ENCODE assay signal across 22 cellular contexts in genomic region chr13:84571264-84571663, GRCh38.
DNase-seq lines count a peak whose midpoint lies in the region; ATAC-seq and TF ChIP-seq lines count a peak whose summit lies in the region.
"Had no signal": no experiment of that assay in that cellular context is flagged by ENCODE, and none has a peak within 500 bp of the region (broad histone marks: within the 10 kb centered on the region; RNA-seq: fewer than 3 reads in every experiment).

No MANE protein-coding gene starts in this region.

- TF ChIP-seq CTCF in WTC11 (IDR thresholded peaks at IDR 0.05) (no peak), nephron progenitor cell (IDR thresholded peaks at IDR 0.05) (peak; percentile 9)

- H3K4me1 Mint-ChIP-seq in WTC11: no peaks in the 10 kb centered on the region
- H3K4me1 Mint-ChIP-seq in nephron progenitor cell: no peaks in the 10 kb centered on the region
- H3K4me1 Mint-ChIP-seq: activated B cell treated with CpG ODN at 0.5 μM for 24 hours; CD8-positive, alpha-beta memory T cell; memory B cell; naive B cell had no signal

- ATAC-seq in WTC11: peak; percentile 75
- no peak for ATAC-seq in HG03159 (IDR thresholded peaks at IDR 0.05; ENCODE audit: unreplicated experiment)

- no peaks in the 10 kb centered on the region; the same call in 1 of the 2 replicates for H3K27me3 Mint-ChIP-seq in WTC11 (ENCODE audit: low read depth)
- H3K27me3 Mint-ChIP-seq in nephron progenitor cell (ENCODE audit: low read depth, poor library complexity): no peaks in the 10 kb centered on the region
- H3K27me3 Mint-ChIP-seq: activated B cell treated with CpG ODN at 0.5 μM for 24 hours; CD8-positive, alpha-beta memory T cell; memory B cell; naive B cell had no signal

- H3K27ac Mint-ChIP-seq in WTC11 (no peak overlapping the region), nephron progenitor cell (no peak overlapping the region)
- H3K27ac Mint-ChIP-seq: activated B cell treated with CpG ODN at 0.5 μM for 24 hours; CD8-positive, alpha-beta memory T cell; memory B cell; naive B cell had no signal

- peak; percentile 2 for DNase-seq in H4 (ENCODE audit: low spot score)
- DNase-seq in NAMALWA (ENCODE audit: low spot score): peak; percentile 10
- no peak for DNase-seq in WTC11 (ENCODE audit: low spot score)
- no peak for DNase-seq in nephron progenitor cell
- DNase-seq in SW480 (ENCODE audit: low spot score): no peak
- DNase-seq in D341Med (ENCODE audit: low spot score): no peak
- DNase-seq: activated B cell treated with CpG ODN at 0.5 μM for 24 hours; activated CD4-positive, alpha-beta T cell treated with anti-CD3 and anti-CD28 coated beads, Interleukin-2, amount 50 U/mL, for 48 hours; activated T-cell treated with anti-CD3 and anti-CD28 coated beads for 4 hours; CD8-positive, alpha-beta memory T cell; colonic mucosa; DMS53; naive B cell; NCI-H146; NCI-H524; ovary; spleen; stimulated activated CD4-positive, alpha-beta T cell treated with anti-CD3 and anti-CD28 coated beads, Interleukin-4, amount 100 ng/mL, for 24 hours; stimulated activated naive CD4-positive, alpha-beta T cell treated with Interleukin-2 at 50 U/mL for 16 hours; SW 1271 had no signal

- POLR2A ChIA-PET in WTC11 (lab: Charles Lee): no interaction called here

- H3K4me3 Mint-ChIP-seq in WTC11: no peak overlapping the region
- H3K4me3 Mint-ChIP-seq in nephron progenitor cell: no peak overlapping the region
- H3K4me3 Mint-ChIP-seq: activated B cell treated with CpG ODN at 0.5 μM for 24 hours; CD8-positive, alpha-beta memory T cell; memory B cell; naive B cell had no signal

- CTCF ChIA-PET in WTC11 (lab: Charles Lee): no interaction called here

- no peaks in the 10 kb centered on the region for H3K9me3 Mint-ChIP-seq in WTC11
- no peaks in the 10 kb centered on the region for H3K9me3 Mint-ChIP-seq in nephron progenitor cell
- H3K9me3 Mint-ChIP-seq: activated B cell treated with CpG ODN at 0.5 μM for 24 hours had no signal

- H3K36me3 Mint-ChIP-seq in WTC11: no peaks in the 10 kb centered on the region
- no peaks in the 10 kb centered on the region for H3K36me3 Mint-ChIP-seq in nephron progenitor cell (ENCODE audit: low read depth)
- H3K36me3 Mint-ChIP-seq: CD8-positive, alpha-beta memory T cell; naive B cell had no signal

TF ChIP-seq in WTC11, 78 proteins besides CTCF, POLR2A, EP300 and RAD21:
- TF ChIP-seq, protein P1, sequence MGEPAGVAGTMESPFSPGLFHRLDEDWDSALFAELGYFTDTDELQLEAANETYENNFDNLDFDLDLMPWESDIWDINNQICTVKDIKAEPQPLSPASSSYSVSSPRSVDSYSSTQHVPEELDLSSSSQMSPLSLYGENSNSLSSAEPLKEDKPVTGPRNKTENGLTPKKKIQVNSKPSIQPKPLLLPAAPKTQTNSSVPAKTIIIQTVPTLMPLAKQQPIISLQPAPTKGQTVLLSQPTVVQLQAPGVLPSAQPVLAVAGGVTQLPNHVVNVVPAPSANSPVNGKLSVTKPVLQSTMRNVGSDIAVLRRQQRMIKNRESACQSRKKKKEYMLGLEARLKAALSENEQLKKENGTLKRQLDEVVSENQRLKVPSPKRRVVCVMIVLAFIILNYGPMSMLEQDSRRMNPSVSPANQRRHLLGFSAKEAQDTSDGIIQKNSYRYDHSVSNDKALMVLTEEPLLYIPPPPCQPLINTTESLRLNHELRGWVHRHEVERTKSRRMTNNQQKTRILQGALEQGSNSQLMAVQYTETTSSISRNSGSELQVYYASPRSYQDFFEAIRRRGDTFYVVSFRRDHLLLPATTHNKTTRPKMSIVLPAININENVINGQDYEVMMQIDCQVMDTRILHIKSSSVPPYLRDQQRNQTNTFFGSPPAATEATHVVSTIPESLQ (CRISPR knock-in tag; IDR thresholded peaks at IDR 0.05): no peak
- TF ChIP-seq NFATC4 (CRISPR knock-in tag; IDR thresholded peaks at IDR 0.05) (no peak), ELF4 (CRISPR knock-in tag; IDR thresholded peaks at IDR 0.05; ENCODE audit: low read depth) (no peak), NR3C1 (CRISPR knock-in tag; conservative IDR thresholded peaks at IDR 0.05; ENCODE audit: low read depth) (no peak), ZNF317 (CRISPR knock-in tag; IDR thresholded peaks at IDR 0.05; ENCODE audit: borderline replicate concordance, low read depth) (no peak), ZBTB21 (CRISPR knock-in tag; IDR thresholded peaks at IDR 0.05; ENCODE audit: borderline replicate concordance) (no peak), ZSCAN18 (CRISPR knock-in tag; IDR thresholded peaks at IDR 0.05) (no peak), ZNF423 (CRISPR knock-in tag; IDR thresholded peaks at IDR 0.05) (no peak)
- TF ChIP-seq, protein P2, sequence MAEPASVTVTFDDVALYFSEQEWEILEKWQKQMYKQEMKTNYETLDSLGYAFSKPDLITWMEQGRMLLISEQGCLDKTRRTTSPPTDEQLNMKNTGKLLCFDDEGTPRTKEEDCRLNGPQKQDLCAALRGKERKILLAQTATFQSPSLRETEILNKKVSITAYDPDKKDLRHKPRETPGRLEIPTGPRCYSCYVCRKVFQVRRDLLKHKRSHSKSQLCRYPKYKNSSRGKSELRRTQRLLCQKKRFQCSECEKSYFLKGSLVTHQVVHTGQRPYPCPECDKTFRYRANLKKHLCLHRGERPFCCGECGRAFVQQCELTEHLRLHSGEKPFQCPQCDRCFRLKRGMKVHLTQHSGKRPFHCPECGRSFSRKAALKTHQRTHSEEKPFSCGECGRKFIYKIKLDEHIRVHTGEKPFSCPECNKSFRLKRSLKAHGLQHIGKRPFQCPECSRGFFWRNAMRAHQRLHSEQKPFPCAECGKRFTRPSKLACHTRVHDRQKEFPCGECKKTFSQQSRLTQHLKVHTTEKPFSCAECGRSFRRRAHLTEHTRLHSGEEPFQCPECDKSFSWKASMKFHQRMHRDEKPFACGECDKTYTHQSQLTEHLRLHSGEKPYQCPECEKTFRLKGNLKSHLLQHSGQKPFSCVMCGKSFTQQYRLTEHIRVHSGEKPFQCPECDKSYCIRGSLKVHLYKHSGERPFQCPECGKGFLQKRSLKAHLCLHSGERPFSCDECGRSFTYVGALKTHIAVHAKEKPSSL (CRISPR knock-in tag; conservative IDR thresholded peaks at IDR 0.05): no peak

Comparison
In these comparisons a context has a peak if more than half of its experiments do, and no peak if none do; other contexts are left out.
1. DNase-seq: peak in H4 (single experiment) and NAMALWA (single experiment); none in WTC11 (single experiment), nephron progenitor cell (single experiment), SW480 (single experiment) and D341Med (single experiment).